8 cellular contexts compared by ENCODE assay signal in genomic region chr3:178325330-178325729, GRCh38.
DNase-seq lines count a peak whose midpoint lies in the region; ATAC-seq and TF ChIP-seq lines count a peak whose summit lies in the region.

No MANE protein-coding gene starts in this region.

- TF ChIP-seq POLR2A in right lobe of liver (IDR thresholded peaks at IDR 0.05): no peak

- H3K27me3 ChIP-seq in ascending aorta (no peaks in the 10 kb centered on the region), right lobe of liver (no peaks in the 10 kb centered on the region)
- no peaks in the 10 kb centered on the region for H3K27me3 ChIP-seq in CD8-positive, alpha-beta memory T cell (ENCODE audit: insufficient read depth, low read length, poor library complexity, severe bottlenecking)

- H3K36me3 ChIP-seq in ascending aorta (no peaks in the 10 kb centered on the region), right lobe of liver (no peaks in the 10 kb centered on the region)
- H3K36me3 ChIP-seq in CD8-positive, alpha-beta memory T cell (ENCODE audit: insufficient read depth, low read length): no peaks in the 10 kb centered on the region

- no peak overlapping the region for H3K27ac ChIP-seq in ascending aorta
- H3K27ac ChIP-seq in right lobe of liver: no peak overlapping the region
- H3K27ac ChIP-seq in CD8-positive, alpha-beta memory T cell (ENCODE audit: low read depth, low read length): no peak overlapping the region

- H3K4me3 ChIP-seq in ascending aorta (no peak overlapping the region), right lobe of liver (no peak overlapping the region)
- no peak overlapping the region for H3K4me3 ChIP-seq in CD8-positive, alpha-beta memory T cell (ENCODE audit: low read length)

- CTCF ChIA-PET in CD8-positive, alpha-beta memory T cell (lab: Charles Lee): no interaction called here

- H3K4me3 Mint-ChIP-seq in CD8-positive, alpha-beta memory T cell: no peak overlapping the region

- H3K4me1 ChIP-seq in ascending aorta (peaks cover 0 to 15% of the 10 kb centered on the region in 2 donors), right lobe of liver (no peaks in the 10 kb centered on the region)
- peaks cover 4% of the 10 kb centered on the region for H3K4me1 ChIP-seq in CD8-positive, alpha-beta memory T cell (ENCODE audit: insufficient read depth, low read length)

- intact Hi-C loops in ascending aorta (cut with DNase I) (loop anchor here (2.0 to 5.0 kb wide), 2 partner anchors 963 to 1129 kb away; partner anchors contain the start of gene TBL1XR1), right lobe of liver (cut with DNase I) (no loop called here)

- no peaks in the 10 kb centered on the region for H3K27me3 Mint-ChIP-seq in CD8-positive, alpha-beta memory T cell

- H3K36me3 Mint-ChIP-seq in CD8-positive, alpha-beta memory T cell: no peaks in the 10 kb centered on the region

- H3K9me3 ChIP-seq in ascending aorta (no peaks in the 10 kb centered on the region), right lobe of liver (no peaks in the 10 kb centered on the region)
- no peaks in the 10 kb centered on the region for H3K9me3 ChIP-seq in CD8-positive, alpha-beta memory T cell (ENCODE audit: low read length)

- no peak overlapping the region for H3K27ac Mint-ChIP-seq in CD8-positive, alpha-beta memory T cell

- TF ChIP-seq CTCF in AG09319 (IDR thresholded peaks at IDR 0.05; ENCODE audit: low read depth, low read length): peak; percentile 43
- TF ChIP-seq CTCF in ascending aorta (IDR thresholded peaks at IDR 0.05): peak in 2 of 3 experiments; percentile 47 to 54
- TF ChIP-seq CTCF in right lobe of liver (IDR thresholded peaks at IDR 0.05): peak; percentile 21 to 29 (median 24)
- TF ChIP-seq CTCF in GM13977 (IDR thresholded peaks at IDR 0.05; ENCODE audit: extremely low read depth, insufficient read depth, missing control alignments): no peak

- WGBS in right lobe of liver (ENCODE audit: insufficient coverage, low coverage, low lambda C conversion rate, missing lambda C conversion rate): 0% methylated on average over 1 of the region's 1 CpG

- POLR2A ChIA-PET in CD8-positive, alpha-beta memory T cell (lab: Charles Lee): no interaction called here

- ATAC-seq in right lobe of liver: peak in 1 of 4 donors; percentile 28
- ATAC-seq in HG03025 (IDR thresholded peaks at IDR 0.05; ENCODE audit: low FRiP score, unreplicated experiment): no peak

- H3K9me3 Mint-ChIP-seq in CD8-positive, alpha-beta memory T cell: no peaks in the 10 kb centered on the region

- in situ Hi-C loops in GM13977 (cut with MboI; ENCODE audit: low pct_unique_long_range_greater_than_20kb, low sequenced_read_pairs, unreplicated experiment): no loop called here

- H3K4me1 Mint-ChIP-seq in CD8-positive, alpha-beta memory T cell: no peaks in the 10 kb centered on the region

- DNase-seq in AG09319 (ENCODE audit: extremely low read depth, low read depth): peak; percentile 38
- DNase-seq in LoVo (ENCODE audit: low spot score): peak; percentile 3
- no peak for DNase-seq in ascending aorta (ENCODE audit: low spot score in 2 of 2)
- DNase-seq in right lobe of liver: no peak
- no peak for DNase-seq in T1000 (lab: John Stamatoyannopoulos, UW)
- DNase-seq in CD8-positive, alpha-beta memory T cell: no peak
- no peak for DNase-seq in GM13977 (ENCODE audit: low spot score)

Comparison
In these comparisons a context has a peak if more than half of its experiments do, and no peak if none do; other contexts are left out.
1. DNase-seq: peak in AG09319 (single experiment) and LoVo (single experiment); none in ascending aorta (0 of 2), right lobe of liver (0 of 3), T1000 (single experiment), CD8-positive, alpha-beta memory T cell (0 of 5) and GM13977 (single experiment).